In the genomic region with DNA sequence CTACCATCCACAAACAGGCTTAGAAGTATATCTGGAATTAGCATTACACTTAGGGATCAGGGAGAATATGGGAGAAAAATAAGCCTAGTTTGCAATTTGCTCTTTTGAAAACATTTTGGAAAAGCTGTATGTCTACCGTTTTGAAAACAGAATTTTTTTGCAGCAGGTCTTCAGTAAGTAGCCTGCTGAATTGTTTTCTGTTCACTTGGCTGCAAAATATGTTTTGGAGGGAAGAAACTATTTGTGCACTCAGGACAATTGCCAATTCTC, we compare ENCODE assay signal across 8 cellular contexts. TPM values are rescaled to one million over a fixed set of nuclear protein-coding genes. Genes with fewer than 3 reads are reported as not detected.
DNase-seq lines count a peak whose midpoint lies in the region; ATAC-seq, FAIRE-seq and TF ChIP-seq lines count a peak whose summit lies in the region.

No MANE protein-coding gene starts in this region.

- no peaks in the 10 kb centered on the region for H3K9me3 Mint-ChIP-seq in T-helper 1 cell treated with Interleukin-12 subunit alpha and Interleukin-12 subunit beta and Interleukin-4 antibody, amounts not matched to agents 30 μg/mL and 1 μg/mL, for 36 hours

- peaks cover 29 to 79% (median 45%) of the 10 kb centered on the region in 6 donors for H3K4me1 ChIP-seq in spleen

- H3K4me3 ChIP-seq in fibroblast of the aortic adventitia (ENCODE audit: low read depth, low read length), result peak overlapping the region; percentile 67
- H3K4me3 ChIP-seq in spleen, result peak overlapping the region in 6 of 8 donors; percentile 11 to 62 (median 28)

- 0 to 9% (median 6%) methylated on average over 1 of the region's 1 CpG for WGBS in spleen, 5 donors

- H3K9me3 ChIP-seq in spleen, result no peaks in the 10 kb centered on the region

- no peaks in the 10 kb centered on the region for H3K27me3 Mint-ChIP-seq in T-helper 1 cell treated with Interleukin-12 subunit alpha and Interleukin-12 subunit beta and Interleukin-4 antibody, amounts not matched to agents 30 μg/mL and 1 μg/mL, for 36 hours (ENCODE audit: low read depth)

- H3K36me3 Mint-ChIP-seq in T-helper 1 cell treated with Interleukin-12 subunit alpha and Interleukin-12 subunit beta and Interleukin-4 antibody, amounts not matched to agents 30 μg/mL and 1 μg/mL, for 36 hours (ENCODE audit: low read depth), result peaks cover 6% of the 10 kb centered on the region

- FAIRE-seq in HTR-8/SVneo (lab: Jason Lieb, UNC), result no peak

- TF ChIP-seq POLR2A in spleen (IDR thresholded peaks at IDR 0.05), result no peak

- H3K27ac Mint-ChIP-seq in T-helper 1 cell treated with Interleukin-12 subunit alpha and Interleukin-12 subunit beta and Interleukin-4 antibody, amounts not matched to agents 30 μg/mL and 1 μg/mL, for 36 hours, result peak overlapping the region; percentile 94

- H3K36me3 ChIP-seq in spleen, result peaks cover 0 to 25% (median 8%) of the 10 kb centered on the region in 6 donors

- DNase-seq in fibroblast of the aortic adventitia (ENCODE audit: low read depth), result peak; percentile 86
- no peak for DNase-seq in spleen
- DNase-seq in HTR-8/SVneo (ENCODE audit: insufficient read length, low spot score), result no peak
- no peak for DNase-seq in NCI-H510A (lab: John Stamatoyannopoulos, UW)
- DNase-seq in stimulated activated CD4-positive, alpha-beta T cell treated with anti-CD3 and anti-CD28 coated beads, Interleukin-2, amount 100 ng/mL, for 48 hours, result no peak

- no peak for TF ChIP-seq CTCF in fibroblast of the aortic adventitia (IDR thresholded peaks at IDR 0.05; ENCODE audit: insufficient read depth, low read length)
- no peak for TF ChIP-seq CTCF in spleen (IDR thresholded peaks at IDR 0.05 in 8 of 11, conservative IDR thresholded peaks at IDR 0.05 in 3 of 11)

- H3K4me1 Mint-ChIP-seq in T-helper 1 cell treated with Interleukin-12 subunit alpha and Interleukin-12 subunit beta and Interleukin-4 antibody, amounts not matched to agents 30 μg/mL and 1 μg/mL, for 36 hours (ENCODE audit: low read depth), result peaks cover 48% of the 10 kb centered on the region

- no peaks in the 10 kb centered on the region for H3K27me3 ChIP-seq in spleen (replicated peaks in 1 of 7)

- H3K4me3 Mint-ChIP-seq in T-helper 1 cell treated with Interleukin-12 subunit alpha and Interleukin-12 subunit beta and Interleukin-4 antibody, amounts not matched to agents 30 μg/mL and 1 μg/mL, for 36 hours, result peak overlapping the region; percentile 86

- peak overlapping the region; percentile 83 to 92 (median 86) for H3K27ac ChIP-seq in spleen

- ATAC-seq in GM18861 (IDR thresholded peaks at IDR 0.05; ENCODE audit: unreplicated experiment) (peak; percentile 3), HG02973 (IDR thresholded peaks at IDR 0.05; ENCODE audit: unreplicated experiment) (no peak)

- intact Hi-C loops in spleen (cut with DNase I; ENCODE audit: low total_unique reads), result no loop called here

RNA-seq across cellular contexts. Expression of a gene that starts 39.6 kb away (rescaled TPM):
- total RNA-seq in fibroblast of the aortic adventitia (ENCODE audit: low replicate concordance), result 31.6 and 39.0 TPM in 2 replicates
- total RNA-seq in spleen, result 10 to 100 TPM; 49.4 to 75.5 (median 64.2) TPM
- polyA plus RNA-seq in spleen, result 10 to 100 TPM; 14.6 to 44.3 (median 19.2) TPM
